8 cellular contexts compared by ENCODE assay signal in the genomic region with DNA sequence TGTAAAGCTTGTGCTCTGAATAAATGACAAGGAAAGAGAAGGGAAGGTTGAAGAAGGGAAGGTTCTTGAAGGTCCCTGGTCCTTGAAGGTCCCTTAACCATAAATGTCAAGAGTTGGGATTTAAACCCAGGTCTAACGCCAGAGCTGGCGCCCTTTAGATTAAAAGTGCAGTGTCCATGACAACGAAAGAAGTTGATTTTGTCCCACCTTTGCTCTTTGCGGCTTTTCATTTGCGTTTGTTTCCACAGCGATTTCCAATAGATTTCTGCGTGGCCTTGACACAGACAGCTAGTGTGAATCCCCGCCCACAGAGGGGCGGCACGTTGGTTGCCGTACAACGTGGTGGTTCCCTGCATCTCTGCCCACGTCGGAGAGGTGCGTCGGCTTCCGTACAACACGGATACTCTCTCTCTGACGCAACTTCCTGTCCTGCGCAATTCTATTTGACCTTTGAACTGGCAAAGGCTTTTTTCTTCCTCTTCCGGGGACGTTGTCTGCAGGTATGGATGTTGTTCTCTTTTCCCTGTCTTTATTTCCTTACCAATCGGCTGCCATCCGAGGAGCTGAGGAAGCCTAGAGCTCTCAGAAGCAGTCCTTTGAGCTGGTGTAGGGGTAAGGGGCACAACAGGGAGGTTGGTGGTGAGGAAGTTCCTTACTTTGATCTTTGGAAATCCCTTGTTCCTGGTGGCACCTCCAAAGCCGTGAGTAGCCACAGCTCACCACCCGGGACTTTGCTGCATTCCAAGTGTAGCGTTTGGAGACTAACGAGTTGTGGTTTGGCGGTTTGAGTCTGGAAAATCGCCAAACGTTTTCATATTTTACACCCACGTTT. TPM values are rescaled to one million over a fixed set of nuclear protein-coding genes. Genes with fewer than 3 reads are reported as not detected.
DNase-seq lines count a peak whose midpoint lies in the region; TF ChIP-seq lines count a peak whose summit lies in the region.

TSS of gene RPL34 (plus strand) at position 476 of the 832 bp plus-strand sequence. CDS start 1,384 bp downstream, outside the sequence.

- H3K36me3 ChIP-seq in neuron (ENCODE audit: insufficient read depth, low read length): peaks cover 37% of the 10 kb centered on the region
- peaks cover 23 to 37% (median 35%) of the 10 kb centered on the region in 5 donors for H3K36me3 ChIP-seq in subcutaneous abdominal adipose tissue (ENCODE audit: control insufficient read depth in 5 of 5, insufficient read depth in 5 of 5, low read length in 5 of 5)

- in situ Hi-C loops in SK-MEL-5 (cut with HindIII; ENCODE audit: low pct_unique_long_range_greater_than_20kb, low sequenced_read_pairs): no loop called here

- H3K27me3 ChIP-seq in neuron (ENCODE audit: insufficient read depth, low read length): no peaks in the 10 kb centered on the region
- no peaks in the 10 kb centered on the region for H3K27me3 ChIP-seq in subcutaneous abdominal adipose tissue (ENCODE audit: control insufficient read depth in 5 of 5, insufficient read depth in 4 of 5, low read length in 5 of 5)

- POLR2A ChIA-PET in HEK293T (lab: Yijun Ruan, JAX): interaction anchor here (0.5 to 1.5 kb wide), 9 partner anchors 9 to 601 kb away, joined by 3 to 9 read pairs (median 3); partner anchors contain the start of gene OSTC

- peaks cover 18% of the 10 kb centered on the region for H3K4me1 ChIP-seq in neuron (ENCODE audit: insufficient read depth, low read length)
- H3K4me1 ChIP-seq in subcutaneous abdominal adipose tissue (ENCODE audit: control insufficient read depth in 5 of 5, insufficient read depth in 5 of 5, low read length in 5 of 5): peaks cover 2 to 30% (median 24%) of the 10 kb centered on the region in 5 donors

- DNase-seq in GF-D8 (lab: John Stamatoyannopoulos, UW): peak; percentile 97
- DNase-seq in HEK293T (ENCODE audit: extremely low spot score): peak; percentile 96
- peak; percentile 99 for DNase-seq in MV-4-11 (lab: John Stamatoyannopoulos, UW)
- peak; percentile 97 for DNase-seq in SK-MEL-5 (ENCODE audit: low read depth, low spot score)
- DNase-seq in activated naive CD4-positive, alpha-beta T cell treated with Interleukin-2 at 50 U/mL for 16 hours: peak; percentile 97
- peak; percentile 97 for DNase-seq in foreskin melanocyte

- CTCF ChIA-PET in HEK293T (lab: Yijun Ruan, JAX): no interaction called here

- H3K9me3 ChIP-seq in neuron (ENCODE audit: low read length): no peaks in the 10 kb centered on the region
- no peaks in the 10 kb centered on the region for H3K9me3 ChIP-seq in subcutaneous abdominal adipose tissue (ENCODE audit: control insufficient read depth in 5 of 5, low read length in 5 of 5)

- peak within 1 kb of the TSS; percentile 85 for H2AFZ ChIP-seq in neuron (ENCODE audit: low read depth, low read length)

- H3K27ac ChIP-seq in subcutaneous abdominal adipose tissue (ENCODE audit: low read depth, low read length): peak within 1 kb of the TSS; percentile 88

- H3K4me3 ChIP-seq in neuron (ENCODE audit: low read length) (peak within 1 kb of the TSS; percentile 90), subcutaneous abdominal adipose tissue (ENCODE audit: low read depth in 1 of 5, low read length in 5 of 5) (peak within 1 kb of the TSS; percentile 76 to 100 (median 98))

- H3K9ac ChIP-seq in subcutaneous abdominal adipose tissue (ENCODE audit: low read length in 5 of 5): peak within 1 kb of the TSS; percentile 69 to 96 (median 89)

TF ChIP-seq in HEK293T, 16 proteins besides CTCF, POLR2A, EP300 and RAD21:
- TF ChIP-seq ELF4 (IDR thresholded peaks at IDR 0.05) (peak; percentile 96), LEF1 (IDR thresholded peaks at IDR 0.05; ENCODE audit: borderline replicate concordance) (peak; percentile 96), ZNF384 (IDR thresholded peaks at IDR 0.05) (peak; percentile 85), NFRKB (IDR thresholded peaks at IDR 0.05) (peak; percentile 63), CTBP1 (IDR thresholded peaks at IDR 0.05; ENCODE audit: borderline replicate concordance) (no peak)

RNA-seq across cellular contexts. Expression of gene RPL34, which starts in this region (rescaled TPM):
- 1,528 and 1,580 TPM in 2 replicates for total RNA-seq in SK-MEL-5 (2014; rRNA removed; shearing (Covaris generic))
- 823 and 889 TPM in 2 replicates for polyA plus RNA-seq in SK-MEL-5 (2015; cell fraction: cytosol; rRNA removed)
- polyA plus RNA-seq in SK-MEL-5 (2015; cell fraction: nucleus; rRNA removed): 162 and 183 TPM in 2 replicates

Comparison
In these comparisons a context has a peak if more than half of its experiments do, and no peak if none do; other contexts are left out.
1. Peak in every context shown above with its lines: DNase-seq, H3K4me3 ChIP-seq and H3K27ac ChIP-seq.